Comparison of ENCODE assay signal across 10 cellular contexts in the genomic region with DNA sequence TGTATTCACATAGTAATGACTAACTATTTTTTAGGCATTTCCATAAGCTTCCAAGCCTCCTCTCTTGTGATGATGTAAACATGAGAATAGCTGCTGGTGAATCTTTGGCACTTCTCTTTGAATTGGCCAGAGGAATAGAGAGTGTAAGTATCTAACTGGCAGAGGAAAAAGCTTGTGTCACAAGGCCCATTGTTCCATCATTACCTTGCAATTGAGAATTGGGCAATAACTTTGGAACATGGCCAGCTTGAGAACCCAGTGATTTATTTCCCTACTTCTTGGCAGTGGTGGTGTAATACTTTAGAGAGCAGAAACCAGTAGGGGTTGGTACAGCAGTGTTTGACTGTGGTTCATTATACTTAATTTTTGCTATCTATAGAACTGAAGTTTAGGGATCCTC. TPM values are rescaled to one million over a fixed set of nuclear protein-coding genes. Genes with fewer than 3 reads are reported as not detected.
DNase-seq lines count a peak whose midpoint lies in the region; ATAC-seq and TF ChIP-seq lines count a peak whose summit lies in the region.
"Had no signal": no experiment of that assay in that cellular context is flagged by ENCODE, and none has a peak within 500 bp of the region (broad histone marks: within the 10 kb centered on the region; RNA-seq: fewer than 3 reads in every experiment).

No MANE protein-coding gene starts in this region.

- H3K4me1 ChIP-seq in mucosa of descending colon (ENCODE audit: low read depth), result no peaks in the 10 kb centered on the region

- H3K4me1 Mint-ChIP-seq in effector memory CD8-positive, alpha-beta T cell (ENCODE audit: low read depth in 2 of 2), result peaks cover 3 to 30% of the 10 kb centered on the region in 2 donors
- H3K4me1 Mint-ChIP-seq in stimulated activated naive B cell treated with anti-CD40 and anti-IgM and Interleukin-4, amounts not matched to agents 10 μg/mL and 1 μg/mL and 100 μg/mL, for 72 hours, result peaks cover 0 to 4% of the 10 kb centered on the region in 2 donors

- no peak overlapping the region for H3K4me3 ChIP-seq in mucosa of descending colon

- peaks cover 92% of the 10 kb centered on the region for H3K36me3 Mint-ChIP-seq in effector memory CD8-positive, alpha-beta T cell (ENCODE audit: insufficient read depth)
- peaks cover 29 to 47% of the 10 kb centered on the region in 2 donors for H3K36me3 Mint-ChIP-seq in stimulated activated naive B cell treated with anti-CD40 and anti-IgM and Interleukin-4, amounts not matched to agents 10 μg/mL and 1 μg/mL and 100 μg/mL, for 72 hours

- intact Hi-C loops in mucosa of descending colon (cut with DNase I, micrococcal nuclease), result no loop called here

- peak; percentile 12 for ATAC-seq in effector memory CD8-positive, alpha-beta T cell (replicated peaks)
- ATAC-seq in mucosa of descending colon (peak; percentile 86), HG03280 (IDR thresholded peaks at IDR 0.05; ENCODE audit: unreplicated experiment) (no peak), GM18517 (IDR thresholded peaks at IDR 0.05; ENCODE audit: unreplicated experiment) (no peak)
- ATAC-seq in stimulated activated naive B cell treated with anti-CD40 and anti-IgM and Interleukin-4, amounts not matched to agents 10 μg/mL and 1 μg/mL and 100 μg/mL, for 72 hours (replicated peaks), result no peak

- TF ChIP-seq CTCF in mucosa of descending colon (IDR thresholded peaks at IDR 0.05), result no peak

- DNase-seq in COR-L47 (lab: John Stamatoyannopoulos, UW), result peak; percentile 56
- peak; percentile 67 for DNase-seq in NCI-H2196 treated with DMSO at 0.1 percent for 48 hours (lab: John Stamatoyannopoulos, UW; ENCODE audit: unreplicated experiment)
- no peak for DNase-seq in effector memory CD8-positive, alpha-beta T cell
- DNase-seq in mucosa of descending colon, result peak in 1 of 3 donors; percentile 54
- DNase-seq in central memory CD4-positive, alpha-beta T cell, result no peak
- DNase-seq in stimulated activated naive B cell treated with anti-CD40 and anti-IgM and Interleukin-4, amounts not matched to agents 10 μg/mL and 1 μg/mL and 100 μg/mL, for 72 hours, result no peak
- DNase-seq: effector CD8-positive, alpha-beta T cell had no signal

- peak overlapping the region in 1 of 2 donors; percentile 42 for H3K27ac Mint-ChIP-seq in effector memory CD8-positive, alpha-beta T cell
- H3K27ac Mint-ChIP-seq in stimulated activated naive B cell treated with anti-CD40 and anti-IgM and Interleukin-4, amounts not matched to agents 10 μg/mL and 1 μg/mL and 100 μg/mL, for 72 hours, result no peak overlapping the region
- H3K27ac Mint-ChIP-seq: T-helper 2 cell treated with Interferon-gamma antibody and Interleukin-4, amounts not matched to agents 5 μg/mL and 100 μg/mL, for 36 hours had no signal

- H3K27me3 Mint-ChIP-seq in effector memory CD8-positive, alpha-beta T cell, result no peaks in the 10 kb centered on the region
- no peaks in the 10 kb centered on the region for H3K27me3 Mint-ChIP-seq in stimulated activated naive B cell treated with anti-CD40 and anti-IgM and Interleukin-4, amounts not matched to agents 10 μg/mL and 1 μg/mL and 100 μg/mL, for 72 hours

- no peaks in the 10 kb centered on the region for H3K9me3 ChIP-seq in mucosa of descending colon

- H3K36me3 ChIP-seq in mucosa of descending colon (ENCODE audit: low read depth), result no peaks in the 10 kb centered on the region

- no peak overlapping the region for H3K4me3 Mint-ChIP-seq in effector memory CD8-positive, alpha-beta T cell
- H3K4me3 Mint-ChIP-seq in stimulated activated naive B cell treated with anti-CD40 and anti-IgM and Interleukin-4, amounts not matched to agents 10 μg/mL and 1 μg/mL and 100 μg/mL, for 72 hours, result no peak overlapping the region
- H3K4me3 Mint-ChIP-seq: T-helper 2 cell treated with Interferon-gamma antibody and Interleukin-4, amounts not matched to agents 5 μg/mL and 100 μg/mL, for 36 hours had no signal

- no peaks in the 10 kb centered on the region for H3K9me3 Mint-ChIP-seq in effector memory CD8-positive, alpha-beta T cell
- H3K9me3 Mint-ChIP-seq in stimulated activated naive B cell treated with anti-CD40 and anti-IgM and Interleukin-4, amounts not matched to agents 10 μg/mL and 1 μg/mL and 100 μg/mL, for 72 hours, result no peaks in the 10 kb centered on the region
- H3K9me3 Mint-ChIP-seq: T-helper 2 cell treated with Interferon-gamma antibody and Interleukin-4, amounts not matched to agents 5 μg/mL and 100 μg/mL, for 36 hours had no signal

RNA-seq across cellular contexts. Expression of a gene that starts 12.0 kb away (rescaled TPM):
- 10 to 100 TPM; 31.2 to 68.0 (median 47.1) TPM for total RNA-seq in mucosa of descending colon

RNA-seq across cellular contexts. Expression of a gene that starts 18.6 kb away (rescaled TPM):
- 1 to 10 TPM; 2.0 to 4.5 (median 3.8) TPM for total RNA-seq in mucosa of descending colon

Comparison
In these comparisons a context has a peak if more than half of its experiments do, and no peak if none do; other contexts are left out.
1. DNase-seq: peak in COR-L47 (single experiment) and NCI-H2196 treated with DMSO at 0.1 percent for 48 hours (single experiment); none in effector memory CD8-positive, alpha-beta T cell (0 of 3), central memory CD4-positive, alpha-beta T cell (single experiment) and stimulated activated naive B cell treated with anti-CD40 and anti-IgM and Interleukin-4, amounts not matched to agents 10 μg/mL and 1 μg/mL and 100 μg/mL, for 72 hours (single experiment).
2. ATAC-seq: peak in effector memory CD8-positive, alpha-beta T cell (single experiment) and mucosa of descending colon (single experiment); none in HG03280 (single experiment), GM18517 (single experiment) and stimulated activated naive B cell treated with anti-CD40 and anti-IgM and Interleukin-4, amounts not matched to agents 10 μg/mL and 1 μg/mL and 100 μg/mL, for 72 hours (0 of 2).